ENCODE assay signal across 26 cellular contexts in genomic region chr3:188789201-188789600, GRCh38.
A peak's percentile ranks its signal among the peaks of the same experiment; 100 is the strongest.
DNase-seq lines count a peak whose midpoint lies in the region; ATAC-seq lines count a peak whose summit lies in the region.
"Had no signal": no experiment of that assay in that cellular context is flagged by ENCODE, and none has a peak within 500 bp of the region (broad histone marks: within the 10 kb centered on the region; RNA-seq: fewer than 3 reads in every experiment).

No MANE protein-coding gene starts in this region.

- H3K4me1 Mint-ChIP-seq in activated naive CD4-positive, alpha-beta T cell treated with anti-CD3 and anti-CD28 coated beads, Interleukin-2, amount 10 ng/mL, durations not matched to agents 7 days and 5 days: no peaks in the 10 kb centered on the region
- H3K4me1 Mint-ChIP-seq: activated CD4-positive, alpha-beta T cell treated with anti-CD3 and anti-CD28 coated beads, Interleukin-2, amount 10 ng/mL, durations not matched to agents 7 days and 5 days had no signal

- H3K9ac ChIP-seq in GM23248: peak overlapping the region; percentile 50
- H3K9ac ChIP-seq: BLaER1 had no signal

- peaks cover 24% of the 10 kb centered on the region for H3F3A ChIP-seq in GM23248 (ENCODE audit: insufficient read depth)

- WGBS in GM23248 (ENCODE audit: low coverage in 1 of 2, low lambda C conversion rate in 2 of 2, missing lambda C conversion rate in 2 of 2), 2 experiments: 38 to 50% methylated on average over 4 of the region's 4 CpGs
- 89 to 93% methylated on average over 1 to 4 of the region's 4 CpGs for WGBS in mesodermal cell (ENCODE audit: insufficient coverage in 2 of 2), 2 experiments

- in situ Hi-C loops in GM23248 (cut with MboI): no loop called here

- no peak for ATAC-seq in GM18858 (IDR thresholded peaks at IDR 0.05; ENCODE audit: unreplicated experiment)

- no peaks in the 10 kb centered on the region for H3K9me3 Mint-ChIP-seq in activated naive CD4-positive, alpha-beta T cell treated with anti-CD3 and anti-CD28 coated beads, Interleukin-2, amount 10 ng/mL, durations not matched to agents 7 days and 5 days
- H3K9me3 Mint-ChIP-seq: activated CD4-positive, alpha-beta T cell treated with anti-CD3 and anti-CD28 coated beads, Interleukin-2, amount 10 ng/mL, durations not matched to agents 7 days and 5 days; activated naive CD8-positive, alpha-beta T cell treated with anti-CD3 and anti-CD28 coated beads, Interleukin-2, amount 50 U/mL, for 24 hours; activated T-helper 2 cell treated with anti-CD3 and anti-CD28 coated beads, Interferon-gamma antibody, Interleukin-2, Interleukin-4, amounts not matched to agents 10 μg/mL and 5 μg/mL and 100 μg/mL, durations not matched to agents 14 hours and 24 hours and 36 hours; natural killer cell treated with Interleukin-12 subunit alpha and Interleukin-12 subunit beta and Interleukin-15 and Interleukin-18, amount 100 ng/mL, for 72 hours had no signal

- H3K36me3 ChIP-seq in GM23248 (ENCODE audit: low read depth) (no peaks in the 10 kb centered on the region), mesodermal cell (ENCODE audit: control insufficient read depth, insufficient read depth, low read length) (no peaks in the 10 kb centered on the region)
- H3K36me3 ChIP-seq: BLaER1, ovary, suprapubic skin, upper lobe of right lung had no signal

- no peak overlapping the region for H3K4me3 Mint-ChIP-seq in activated naive CD4-positive, alpha-beta T cell treated with anti-CD3 and anti-CD28 coated beads, Interleukin-2, amount 10 ng/mL, durations not matched to agents 7 days and 5 days
- H3K4me3 Mint-ChIP-seq: activated CD4-positive, alpha-beta T cell treated with anti-CD3 and anti-CD28 coated beads, Interleukin-2, amount 10 ng/mL, durations not matched to agents 7 days and 5 days; activated naive CD8-positive, alpha-beta T cell treated with anti-CD3 and anti-CD28 coated beads, Interleukin-2, amount 50 U/mL, for 24 hours; natural killer cell treated with Interleukin-12 subunit alpha and Interleukin-12 subunit beta and Interleukin-15 and Interleukin-18, amount 100 ng/mL, for 72 hours had no signal

- no peaks in the 10 kb centered on the region for H3K36me3 Mint-ChIP-seq in activated naive CD4-positive, alpha-beta T cell treated with anti-CD3 and anti-CD28 coated beads, Interleukin-2, amount 10 ng/mL, durations not matched to agents 7 days and 5 days
- H3K36me3 Mint-ChIP-seq: natural killer cell treated with Interleukin-12 subunit alpha and Interleukin-12 subunit beta and Interleukin-15 and Interleukin-18, amount 100 ng/mL, for 72 hours had no signal

- CTCF ChIA-PET in activated naive CD4-positive, alpha-beta T cell treated with anti-CD3 and anti-CD28 coated beads, Interleukin-2, amount 10 ng/mL, durations not matched to agents 7 days and 5 days (lab: Charles Lee): interaction anchor here (0.7 to 2.5 kb wide), 2 partner anchors 52 to 1048 kb away, joined by 3 to 10 read pairs; no protein-coding TSS in a partner anchor

- no peaks in the 10 kb centered on the region for H3K9me2 ChIP-seq in GM23248 (ENCODE audit: insufficient read depth)

- H3K4me3 ChIP-seq in GM23248 (peak overlapping the region; percentile 13; the same call in 1 of the 2 replicates), mesodermal cell (ENCODE audit: extremely low read depth, insufficient read depth, low read length, poor library complexity, severe bottlenecking) (no peak overlapping the region)
- H3K4me3 ChIP-seq: BLaER1, ovary, SK-N-MC, spleen, suprapubic skin, upper lobe of right lung had no signal

- H3K4me1 ChIP-seq in GM23248 (ENCODE audit: insufficient read depth) (peaks cover 17% of the 10 kb centered on the region), mesodermal cell (ENCODE audit: control insufficient read depth, insufficient read depth, low read length, poor library complexity, severe bottlenecking) (peaks cover 24% of the 10 kb centered on the region)
- H3K4me1 ChIP-seq: BLaER1, suprapubic skin had no signal

- peaks cover 10% of the 10 kb centered on the region; the same call in 1 of the 2 replicates for H3K79me2 ChIP-seq in GM23248 (ENCODE audit: insufficient read depth)

- H3K27ac ChIP-seq in GM23248: peak overlapping the region; percentile 86
- H3K27ac ChIP-seq in mesodermal cell (ENCODE audit: low read depth, low read length, severe bottlenecking): peak overlapping the region; percentile 81
- H3K27ac ChIP-seq: BLaER1, ovary, RWPE1, SK-N-MC, spleen, suprapubic skin, upper lobe of right lung had no signal

- no peak overlapping the region; the same call in 1 of the 2 replicates for H2AFZ ChIP-seq in GM23248

- H3K4me2 ChIP-seq in GM23248 (ENCODE audit: unreplicated experiment): peak overlapping the region; percentile 66
- H3K4me2 ChIP-seq: BLaER1 had no signal

- no peaks in the 10 kb centered on the region for H3K27me3 ChIP-seq in GM23248 (replicated peaks; ENCODE audit: insufficient read depth)
- H3K27me3 ChIP-seq: BLaER1, ovary, spleen, suprapubic skin, upper lobe of right lung had no signal

- no peaks in the 10 kb centered on the region for H3K9me3 ChIP-seq in GM23248 (ENCODE audit: low read depth)
- no peaks in the 10 kb centered on the region for H3K9me3 ChIP-seq in mesodermal cell (ENCODE audit: control insufficient read depth, low read length)
- H3K9me3 ChIP-seq: BLaER1, ovary, spleen, suprapubic skin, upper lobe of right lung had no signal

- H4K20me1 ChIP-seq in GM23248 (ENCODE audit: insufficient read depth): no peaks in the 10 kb centered on the region
- H4K20me1 ChIP-seq: BLaER1 had no signal

- no peak overlapping the region for H3K27ac Mint-ChIP-seq in activated naive CD4-positive, alpha-beta T cell treated with anti-CD3 and anti-CD28 coated beads, Interleukin-2, amount 10 ng/mL, durations not matched to agents 7 days and 5 days
- H3K27ac Mint-ChIP-seq: activated CD4-positive, alpha-beta T cell treated with anti-CD3 and anti-CD28 coated beads, Interleukin-2, amount 10 ng/mL, durations not matched to agents 7 days and 5 days; activated naive CD8-positive, alpha-beta T cell treated with anti-CD3 and anti-CD28 coated beads, Interleukin-2, amount 50 U/mL, for 24 hours; activated T-helper 2 cell treated with anti-CD3 and anti-CD28 coated beads, Interferon-gamma antibody, Interleukin-2, Interleukin-4, amounts not matched to agents 10 μg/mL and 5 μg/mL and 100 μg/mL, durations not matched to agents 14 hours and 24 hours and 36 hours; natural killer cell treated with Interleukin-12 subunit alpha and Interleukin-12 subunit beta and Interleukin-15 and Interleukin-18, amount 100 ng/mL, for 72 hours had no signal

- peak; percentile 6 for DNase-seq in activated naive CD4-positive, alpha-beta T cell treated with Interleukin-2 at 50 U/mL for 16 hours
- DNase-seq in activated naive CD4-positive, alpha-beta T cell treated with anti-CD3 and anti-CD28 coated beads, Interleukin-2, amount 10 ng/mL, durations not matched to agents 7 days and 5 days: no peak
- DNase-seq in GM23248 (no peak), HuH-7 (ENCODE audit: low spot score) (no peak), NCI-H1436 (lab: John Stamatoyannopoulos, UW) (no peak)
- peak; percentile 21 for DNase-seq in activated naive CD4-positive, alpha-beta T cell treated with anti-CD3 and anti-CD28 coated beads, Interleukin-2, amount 50 U/mL, for 16 hours
- DNase-seq: DMS53, left ventricle myocardium superior, MM.1S, NCI-H1417, NCI-H2081, NCI-H2227 treated with DMSO at 0.1 percent for 48 hours, NCI-H774, ovary, spleen, upper lobe of right lung had no signal

- H3K27me3 Mint-ChIP-seq in activated naive CD4-positive, alpha-beta T cell treated with anti-CD3 and anti-CD28 coated beads, Interleukin-2, amount 10 ng/mL, durations not matched to agents 7 days and 5 days: no peaks in the 10 kb centered on the region
- H3K27me3 Mint-ChIP-seq: activated CD4-positive, alpha-beta T cell treated with anti-CD3 and anti-CD28 coated beads, Interleukin-2, amount 10 ng/mL, durations not matched to agents 7 days and 5 days; activated naive CD8-positive, alpha-beta T cell treated with anti-CD3 and anti-CD28 coated beads, Interleukin-2, amount 50 U/mL, for 24 hours; natural killer cell treated with Interleukin-12 subunit alpha and Interleukin-12 subunit beta and Interleukin-15 and Interleukin-18, amount 100 ng/mL, for 72 hours had no signal

Comparison
In these comparisons a context has a peak if more than half of its experiments do, and no peak if none do; other contexts are left out.
1. DNase-seq: peak in activated naive CD4-positive, alpha-beta T cell treated with Interleukin-2 at 50 U/mL for 16 hours (single experiment) and activated naive CD4-positive, alpha-beta T cell treated with anti-CD3 and anti-CD28 coated beads, Interleukin-2, amount 50 U/mL, for 16 hours (single experiment); none in activated naive CD4-positive, alpha-beta T cell treated with anti-CD3 and anti-CD28 coated beads, Interleukin-2, amount 10 ng/mL, durations not matched to agents 7 days and 5 days (single experiment), GM23248 (single experiment), HuH-7 (single experiment) and NCI-H1436 (single experiment).